Comparison of ENCODE assay signal across 26 cellular contexts in the genomic region with DNA sequence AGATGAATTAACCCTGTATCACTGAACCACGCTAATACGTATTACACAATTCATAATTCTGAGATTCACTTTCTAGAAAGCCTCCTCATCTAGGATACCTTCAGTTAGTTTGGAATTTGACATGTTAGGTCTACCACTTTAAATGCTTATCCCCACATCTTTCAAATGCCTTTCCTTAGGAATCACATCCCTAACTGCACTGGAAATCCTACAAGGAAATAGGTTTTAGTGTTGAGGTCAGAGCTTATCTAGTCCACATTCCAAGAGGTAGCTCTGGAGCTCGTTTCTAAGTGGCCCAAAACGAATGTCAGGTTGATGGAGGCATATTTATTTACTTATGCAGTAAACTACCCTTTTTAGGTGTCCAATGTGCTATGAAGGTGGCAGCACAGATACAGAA. TPM values are rescaled to one million over a fixed set of nuclear protein-coding genes. Genes with fewer than 3 reads are reported as not detected.
DNase-seq lines count a peak whose midpoint lies in the region; ATAC-seq, FAIRE-seq and TF ChIP-seq lines count a peak whose summit lies in the region.
"Had no signal": no experiment of that assay in that cellular context is flagged by ENCODE, and none has a peak within 500 bp of the region (broad histone marks: within the 10 kb centered on the region; RNA-seq: fewer than 3 reads in every experiment).

No MANE protein-coding gene starts in this region.

- no peaks in the 10 kb centered on the region for H4K20me1 ChIP-seq in astrocyte (ENCODE audit: insufficient read depth, low read length)

- H3K4me1 Mint-ChIP-seq in astrocyte (ENCODE audit: low read depth, unreplicated experiment), result peaks cover 12% of the 10 kb centered on the region
- H3K4me1 Mint-ChIP-seq: CD8-positive, alpha-beta memory T cell had no signal

- H3K4me1 ChIP-seq in astrocyte (ENCODE audit: insufficient read depth, low read length) (no peaks in the 10 kb centered on the region), trophoblast cell (ENCODE audit: control insufficient read depth in 1 of 2, insufficient read depth in 2 of 2, low read length in 2 of 2) (peaks cover 3 to 5% of the 10 kb centered on the region in 2 experiments)
- H3K4me1 ChIP-seq: A549; BE2C; BLaER1 treated with 17β-estradiol and CSF1 and Interleukin-3, amounts not matched to agents 10 nM and 100 nM; HAP-1 had no signal

- TF ChIP-seq CTCF in astrocyte (IDR thresholded peaks at IDR 0.05; ENCODE audit: insufficient read depth, low read depth, low read length), result no peak

- DNase-seq in NCI-H226 (peak; percentile 48), astrocyte (ENCODE audit: low read depth) (no peak), kidney tubule cell (ENCODE audit: low spot score) (peak; percentile 30), trophoblast cell (peak; percentile 8 to 9), mesenteric fat pad (ENCODE audit: low spot score) (no peak)
- no peak for DNase-seq in activated naive CD4-positive, alpha-beta T cell treated with anti-CD3 and anti-CD28 coated beads, Interleukin-2, amount 50 U/mL, for 72 hours (ENCODE audit: low spot score in 2 of 2)
- DNase-seq: 8988T; ACHN; AML-193; BE2C; CD4-positive, alpha-beta T cell; CD8-positive, alpha-beta memory T cell; DMS 273 treated with DMSO at 0.1 percent for 48 hours; DMS79; GF-D8; GOT3; HFFc6 had no signal

- H3K9me3 ChIP-seq in astrocyte (ENCODE audit: insufficient read depth, low read depth, low read length) (no peaks in the 10 kb centered on the region), trophoblast cell (ENCODE audit: insufficient read depth, low read depth, low read length) (no peaks in the 10 kb centered on the region)
- H3K9me3 ChIP-seq: A549, BE2C, HAP-1 had no signal

- no peak overlapping the region for H2BK12ac ChIP-seq in trophoblast cell (ENCODE audit: low read length)

- H4K12ac ChIP-seq in trophoblast cell (ENCODE audit: low read depth, low read length), result no peak overlapping the region

- no peak overlapping the region for H2AK5ac ChIP-seq in trophoblast cell (ENCODE audit: low read length)

- H3K36me3 ChIP-seq in astrocyte (ENCODE audit: insufficient read depth, low read length) (peaks cover 6% of the 10 kb centered on the region), trophoblast cell (ENCODE audit: control insufficient read depth in 1 of 2, insufficient read depth in 2 of 2, low read length in 2 of 2) (peaks cover 26 to 29% of the 10 kb centered on the region in 2 experiments)

- no peak overlapping the region for H4K91ac ChIP-seq in trophoblast cell (ENCODE audit: low read depth, low read length)

- H3K23ac ChIP-seq in trophoblast cell (ENCODE audit: low read length), result no peak overlapping the region

- H3K9me3 Mint-ChIP-seq in astrocyte (ENCODE audit: unreplicated experiment), result no peaks in the 10 kb centered on the region
- no peaks in the 10 kb centered on the region for H3K9me3 Mint-ChIP-seq in activated naive CD4-positive, alpha-beta T cell treated with anti-CD3 and anti-CD28 coated beads, Interleukin-2, amount 50 U/mL, for 72 hours
- H3K9me3 Mint-ChIP-seq: CD4-positive, alpha-beta T cell; HFFc6 had no signal

- H3K9ac ChIP-seq in astrocyte (ENCODE audit: low read length) (no peak overlapping the region), trophoblast cell (ENCODE audit: low read length) (no peak overlapping the region)
- H3K9ac ChIP-seq: BLaER1 treated with 17β-estradiol and CSF1 and Interleukin-3, amounts not matched to agents 10 nM and 100 nM had no signal

- H2BK5ac ChIP-seq in trophoblast cell (ENCODE audit: low read depth, low read length, poor library complexity), result no peak overlapping the region

- H3K4me3 ChIP-seq in astrocyte (ENCODE audit: insufficient read depth, low read depth, low read length) (no peak overlapping the region), trophoblast cell (ENCODE audit: low read depth, low read length) (no peak overlapping the region)
- H3K4me3 ChIP-seq: A549; BLaER1 treated with 17β-estradiol and CSF1 and Interleukin-3, amounts not matched to agents 10 nM and 100 nM; HAP-1 had no signal

- H3K79me1 ChIP-seq in trophoblast cell (ENCODE audit: low read length), result no peaks in the 10 kb centered on the region

- no peak overlapping the region for H3K4me3 Mint-ChIP-seq in astrocyte (ENCODE audit: unreplicated experiment)
- H3K4me3 Mint-ChIP-seq: CD14-positive monocyte; CD4-positive, alpha-beta T cell; CD8-positive, alpha-beta memory T cell; HFFc6 had no signal

- H3K27ac ChIP-seq in astrocyte (ENCODE audit: low read depth, low read length), result no peak overlapping the region
- H3K27ac ChIP-seq in trophoblast cell (ENCODE audit: low read depth, low read length), result peak overlapping the region; percentile 34
- H3K27ac ChIP-seq: A549; BLaER1 treated with 17β-estradiol and CSF1 and Interleukin-3, amounts not matched to agents 10 nM and 100 nM had no signal

- no peak for ATAC-seq in GM18867 (IDR thresholded peaks at IDR 0.05; ENCODE audit: unreplicated experiment)
- ATAC-seq in activated naive CD4-positive, alpha-beta T cell treated with anti-CD3 and anti-CD28 coated beads, Interleukin-2, amount 50 U/mL, for 72 hours, result no peak
- ATAC-seq: A549 had no signal

- no peak overlapping the region for H4K8ac ChIP-seq in trophoblast cell (ENCODE audit: low read depth, low read length)

- H3K4me2 ChIP-seq in astrocyte (ENCODE audit: low read length) (no peak overlapping the region), trophoblast cell (ENCODE audit: low read length) (no peak overlapping the region)
- H3K4me2 ChIP-seq: A549; BLaER1 treated with 17β-estradiol and CSF1 and Interleukin-3, amounts not matched to agents 10 nM and 100 nM had no signal

- peak; percentile 94 for FAIRE-seq in astrocyte (lab: Jason Lieb, UNC)
- FAIRE-seq: A549, D721Med, GM12891, GM18507, H54 had no signal

- no peak overlapping the region for H3K18ac ChIP-seq in trophoblast cell (ENCODE audit: low read length)

- H2AFZ ChIP-seq in astrocyte (ENCODE audit: low read depth, low read length), result no peak overlapping the region
- no peak overlapping the region for H2AFZ ChIP-seq in trophoblast cell (ENCODE audit: insufficient read depth, low read length, poor library complexity)

- no peak overlapping the region for H3K4ac ChIP-seq in trophoblast cell (ENCODE audit: low read depth, low read length)

- no peaks in the 10 kb centered on the region for H3K27me3 Mint-ChIP-seq in astrocyte (ENCODE audit: low read depth, unreplicated experiment)
- H3K27me3 Mint-ChIP-seq: CD4-positive, alpha-beta T cell had no signal

- H2BK120ac ChIP-seq in trophoblast cell (ENCODE audit: insufficient read depth, low read length, poor library complexity), result no peak overlapping the region

- H3K27me3 ChIP-seq in astrocyte (ENCODE audit: insufficient read depth, low read length), result no peaks in the 10 kb centered on the region
- no peaks in the 10 kb centered on the region for H3K27me3 ChIP-seq in trophoblast cell (ENCODE audit: insufficient read depth, low read length)
- H3K27me3 ChIP-seq: BE2C had no signal

- peaks cover 4% of the 10 kb centered on the region for H3K36me3 Mint-ChIP-seq in astrocyte (ENCODE audit: low read depth, unreplicated experiment)
- H3K36me3 Mint-ChIP-seq in activated naive CD4-positive, alpha-beta T cell treated with anti-CD3 and anti-CD28 coated beads, Interleukin-2, amount 50 U/mL, for 72 hours, result peaks cover 3 to 13% of the 10 kb centered on the region in 2 donors

- peak overlapping the region; percentile 34 for H3K27ac Mint-ChIP-seq in astrocyte (ENCODE audit: unreplicated experiment)
- H3K27ac Mint-ChIP-seq in activated naive CD4-positive, alpha-beta T cell treated with anti-CD3 and anti-CD28 coated beads, Interleukin-2, amount 50 U/mL, for 72 hours, result peak overlapping the region in 1 of 2 donors; percentile 88
- H3K27ac Mint-ChIP-seq: CD14-positive monocyte; CD4-positive, alpha-beta T cell; HFFc6 had no signal

- WGBS in trophoblast cell (ENCODE audit: extremely low coverage, insufficient coverage, insufficient read length), result no CpG with 5 or more reads among the region's 4 CpGs

- H3K79me2 ChIP-seq in astrocyte (ENCODE audit: insufficient read depth, low read length), result no peaks in the 10 kb centered on the region
- H3K79me2 ChIP-seq in trophoblast cell (ENCODE audit: control insufficient read depth, insufficient read depth, low read length, poor library complexity), result no peaks in the 10 kb centered on the region

- no peak overlapping the region for H3K14ac ChIP-seq in trophoblast cell (ENCODE audit: low read length)

RNA-seq across cellular contexts. Expression of a gene that starts 18.0 kb away (rescaled TPM):
- total RNA-seq in astrocyte (158 and 163 TPM in 2 replicates), mesenteric fat pad (177 TPM)
- 83.7 and 85.5 TPM in 2 replicates for polyA plus RNA-seq in trophoblast cell (2013)
- total RNA-seq in activated naive CD4-positive, alpha-beta T cell treated with anti-CD3 and anti-CD28 coated beads, Interleukin-2, amount 50 U/mL, for 72 hours, result 100 to 1,000 TPM; 165 to 212 TPM

Comparison
In these comparisons a context has a peak if more than half of its experiments do, and no peak if none do; other contexts are left out.
1. DNase-seq: peak in NCI-H226 (single experiment), kidney tubule cell (single experiment) and trophoblast cell (2 of 2); none in astrocyte (single experiment), mesenteric fat pad (single experiment) and activated naive CD4-positive, alpha-beta T cell treated with anti-CD3 and anti-CD28 coated beads, Interleukin-2, amount 50 U/mL, for 72 hours (0 of 2).